24 cellular contexts compared by ENCODE assay signal in genomic region chr11:127873478-127873877, GRCh38.
"Had no signal": no experiment of that assay in that cellular context is flagged by ENCODE, and none has a peak within 500 bp of the region (broad histone marks: within the 10 kb centered on the region; RNA-seq: fewer than 3 reads in every experiment).

No MANE protein-coding gene starts in this region.

- ATAC-seq: activated CD8-positive, alpha-beta T cell treated with anti-CD3 and anti-CD28 coated beads for 36 hours; activated T-cell treated with anti-CD3 and anti-CD28 coated beads, Interleukin-2, amount 50 U/mL, for 4 hours; activated T-helper 17 cell treated with anti-CD3 and anti-CD28 coated beads, Interleukin-2, amount 50 U/mL, for 72 hours; left lung; naive thymus-derived CD4-positive, alpha-beta T cell; right cardiac atrium had no signal

- DNase-seq: activated B cell treated with CpG ODN at 0.5 μM for 24 hours; activated CD4-positive, alpha-beta T cell treated with anti-CD3 and anti-CD28 coated beads, Interleukin-2, amount 50 U/mL, for 1 hour; activated CD8-positive, alpha-beta T cell treated with anti-CD3 and anti-CD28 coated beads for 36 hours; activated gamma-delta T cell treated with Interleukin-2 at 50 U/mL for 16 hours; activated naive CD4-positive, alpha-beta T cell treated with anti-CD3 and anti-CD28 coated beads, Interleukin-2, amount 50 U/mL, for 16 hours; activated T-cell treated with anti-CD3 and anti-CD28 coated beads, Interleukin-2, amount 50 U/mL, for 4 hours; amniotic stem cell; caudate nucleus; cortex of kidney; endodermal cell; glutamatergic neuron; left lung; naive thymus-derived CD4-positive, alpha-beta T cell; ovary; right cardiac atrium; stimulated activated CD4-positive, alpha-beta T cell treated with anti-CD3 and anti-CD28 coated beads, Interleukin-2, amount 100 ng/mL, for 48 hours; stimulated activated naive CD4-positive, alpha-beta T cell treated with Interleukin-2 at 50 U/mL for 16 hours; T-helper 1 cell; testis; trophoblast cell; uterus had no signal

- H3K4me3 ChIP-seq: esophagus muscularis mucosa, left lung, ovary, prostate gland, testis, uterus had no signal
